In the genomic region with DNA sequence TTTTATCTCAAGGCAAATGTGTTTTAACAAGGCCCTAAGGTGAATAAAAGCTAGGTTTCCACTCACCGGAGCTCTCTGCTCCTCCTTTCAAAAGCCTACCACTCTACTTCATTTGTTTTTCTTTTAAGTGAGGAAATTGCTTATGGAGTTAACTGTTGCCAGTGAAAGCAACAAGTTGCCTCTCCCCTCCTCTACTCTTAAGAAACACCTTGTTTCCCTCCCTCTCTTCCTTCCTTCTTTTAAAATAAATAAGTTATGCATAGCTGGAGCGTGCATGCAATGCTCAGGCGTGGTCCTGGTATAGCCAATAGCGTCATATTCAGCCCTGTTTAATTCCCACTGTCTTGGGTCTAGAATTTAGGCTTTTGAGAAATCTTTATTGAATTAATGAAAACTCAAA, we compare ENCODE assay signal across 12 cellular contexts.
DNase-seq lines count a peak whose midpoint lies in the region; ATAC-seq and TF ChIP-seq lines count a peak whose summit lies in the region.
"Had no signal": no experiment of that assay in that cellular context is flagged by ENCODE, and none has a peak within 500 bp of the region (broad histone marks: within the 10 kb centered on the region; RNA-seq: fewer than 3 reads in every experiment).

No MANE protein-coding gene starts in this region.

- CTCF ChIA-PET in activated CD8-positive, alpha-beta T cell treated with anti-CD3 and anti-CD28 coated beads for 36 hours (lab: Charles Lee) = interaction anchor here (1.9 to 2.4 kb wide), 2 partner anchors 27 to 112 kb away, joined by 5 to 18 read pairs; no protein-coding TSS in a partner anchor
- CTCF ChIA-PET in activated CD8-positive, alpha-beta T cell treated with anti-CD3 and anti-CD28 coated beads, Interleukin-2, amount 10 ng/mL, durations not matched to agents 7 days and 5 days (lab: Charles Lee) = interaction anchor here (0.7 to 1.3 kb wide), 2 partner anchors 29 to 119 kb away, joined by 3 to 6 read pairs; no protein-coding TSS in a partner anchor
- CTCF ChIA-PET in WTC11 (lab: Charles Lee) = interaction anchor here (1.0 to 2.8 kb wide), 6 partner anchors 15 to 88 kb away, joined by 3 to 10 read pairs (median 4); no protein-coding TSS in a partner anchor

- peaks cover 37% of the 10 kb centered on the region for H3K27me3 Mint-ChIP-seq in activated CD8-positive, alpha-beta T cell treated with anti-CD3 and anti-CD28 coated beads for 36 hours
- H3K27me3 Mint-ChIP-seq in activated CD8-positive, alpha-beta T cell treated with anti-CD3 and anti-CD28 coated beads, Interleukin-2, amount 10 ng/mL, durations not matched to agents 7 days and 5 days (ENCODE audit: low read depth) = peaks cover 54% of the 10 kb centered on the region
- peaks cover 50% of the 10 kb centered on the region for H3K27me3 Mint-ChIP-seq in WTC11 (ENCODE audit: low read depth)

- TF ChIP-seq POLR2A in spleen (IDR thresholded peaks at IDR 0.05) = no peak

- peak overlapping the region in 1 of 2 donors; percentile 87 for H3K27ac ChIP-seq in left lung
- peak overlapping the region in 7 of 8 donors; percentile 86 to 93 (median 88) for H3K27ac ChIP-seq in spleen
- H3K27ac ChIP-seq in psoas muscle = no peak overlapping the region
- H3K27ac ChIP-seq: GM23248 had no signal

- peak overlapping the region; percentile 71 for H3K4me3 Mint-ChIP-seq in activated CD8-positive, alpha-beta T cell treated with anti-CD3 and anti-CD28 coated beads for 36 hours
- H3K4me3 Mint-ChIP-seq in activated CD8-positive, alpha-beta T cell treated with anti-CD3 and anti-CD28 coated beads, Interleukin-2, amount 10 ng/mL, durations not matched to agents 7 days and 5 days = no peak overlapping the region
- peak overlapping the region; percentile 78 for H3K4me3 Mint-ChIP-seq in WTC11

- ATAC-seq in activated CD8-positive, alpha-beta T cell treated with anti-CD3 and anti-CD28 coated beads for 36 hours = no peak
- ATAC-seq in activated CD8-positive, alpha-beta T cell treated with anti-CD3 and anti-CD28 coated beads, Interleukin-2, amount 10 ng/mL, durations not matched to agents 7 days and 5 days = no peak
- ATAC-seq in WTC11 = no peak; the same call in 1 of the 2 replicates
- ATAC-seq in left lung = peak; percentile 17
- ATAC-seq in psoas muscle = no peak
- ATAC-seq in HG02642 (IDR thresholded peaks at IDR 0.05; ENCODE audit: poor library complexity, unreplicated experiment) = no peak

- DNase-seq in activated CD8-positive, alpha-beta T cell treated with anti-CD3 and anti-CD28 coated beads for 36 hours = no peak
- no peak for DNase-seq in activated CD8-positive, alpha-beta T cell treated with anti-CD3 and anti-CD28 coated beads, Interleukin-2, amount 10 ng/mL, durations not matched to agents 7 days and 5 days
- DNase-seq in WTC11 (ENCODE audit: low spot score) (no peak), left lung (no peak), spleen (no peak), psoas muscle (no peak), middle frontal gyrus (ENCODE audit: extremely low spot score, low spot score) (no peak)
- DNase-seq: activated CD4-positive, alpha-beta T cell treated with anti-CD3 and anti-CD28 coated beads, Interleukin-2, amount 50 U/mL, for 4 hours; NCI-H524 treated with DMSO at 0.1 percent for 48 hours; SHP77 had no signal

- no peaks in the 10 kb centered on the region for H3K9me3 ChIP-seq in left lung
- H3K9me3 ChIP-seq in spleen = peaks cover 0 to 5% (median 0%) of the 10 kb centered on the region in 8 donors
- H3K9me3 ChIP-seq in psoas muscle = no peaks in the 10 kb centered on the region

- no peaks in the 10 kb centered on the region for H3K36me3 ChIP-seq in left lung
- no peaks in the 10 kb centered on the region for H3K36me3 ChIP-seq in spleen
- H3K36me3 ChIP-seq in psoas muscle (ENCODE audit: insufficient read depth in 1 of 2, low read depth in 1 of 2) = no peaks in the 10 kb centered on the region

- H3K4me1 Mint-ChIP-seq in activated CD8-positive, alpha-beta T cell treated with anti-CD3 and anti-CD28 coated beads for 36 hours (ENCODE audit: low read depth) = peaks cover 12% of the 10 kb centered on the region
- peaks cover 20% of the 10 kb centered on the region for H3K4me1 Mint-ChIP-seq in activated CD8-positive, alpha-beta T cell treated with anti-CD3 and anti-CD28 coated beads, Interleukin-2, amount 10 ng/mL, durations not matched to agents 7 days and 5 days (ENCODE audit: low read depth)
- H3K4me1 Mint-ChIP-seq in WTC11 = peaks cover 22% of the 10 kb centered on the region

- no peak overlapping the region for H3K27ac Mint-ChIP-seq in activated CD8-positive, alpha-beta T cell treated with anti-CD3 and anti-CD28 coated beads for 36 hours
- H3K27ac Mint-ChIP-seq in activated CD8-positive, alpha-beta T cell treated with anti-CD3 and anti-CD28 coated beads, Interleukin-2, amount 10 ng/mL, durations not matched to agents 7 days and 5 days = no peak overlapping the region
- H3K27ac Mint-ChIP-seq in WTC11 = peak overlapping the region; percentile 4; the same call in 1 of the 2 replicates

- H3K4me3 ChIP-seq in left lung = peak overlapping the region in 1 of 2 donors; percentile 53
- H3K4me3 ChIP-seq in spleen = peak overlapping the region in 5 of 8 donors; percentile 46 to 75 (median 49)
- no peak overlapping the region for H3K4me3 ChIP-seq in psoas muscle

- H3K4me1 ChIP-seq in left lung = peaks cover 0 to 19% of the 10 kb centered on the region in 2 donors
- H3K4me1 ChIP-seq in spleen = peaks cover 0 to 27% (median 15%) of the 10 kb centered on the region in 6 donors
- H3K4me1 ChIP-seq in psoas muscle = peaks cover 10% of the 10 kb centered on the region

- H3K36me3 Mint-ChIP-seq in activated CD8-positive, alpha-beta T cell treated with anti-CD3 and anti-CD28 coated beads for 36 hours (ENCODE audit: low read depth) = no peaks in the 10 kb centered on the region
- no peaks in the 10 kb centered on the region for H3K36me3 Mint-ChIP-seq in activated CD8-positive, alpha-beta T cell treated with anti-CD3 and anti-CD28 coated beads, Interleukin-2, amount 10 ng/mL, durations not matched to agents 7 days and 5 days (ENCODE audit: low read depth)
- H3K36me3 Mint-ChIP-seq in WTC11 = no peaks in the 10 kb centered on the region; the same call in 1 of the 2 replicates

- intact Hi-C loops in activated CD8-positive, alpha-beta T cell treated with anti-CD3 and anti-CD28 coated beads for 36 hours (cut with micrococcal nuclease) = no loop called here
- intact Hi-C loops in left lung (cut with DNase I) (no loop called here), spleen (cut with DNase I; ENCODE audit: low total_unique reads) (no loop called here), psoas muscle (cut with DNase I) (no loop called here)

- POLR2A ChIA-PET in activated CD8-positive, alpha-beta T cell treated with anti-CD3 and anti-CD28 coated beads for 36 hours (lab: Charles Lee) = interaction anchor here (1.1 kb wide), 1 partner anchor 101 kb away, joined by 4 read pairs; the partner anchor contains the start of gene IGF1R
- POLR2A ChIA-PET in activated CD8-positive, alpha-beta T cell treated with anti-CD3 and anti-CD28 coated beads, Interleukin-2, amount 10 ng/mL, durations not matched to agents 7 days and 5 days (lab: Charles Lee) = no interaction called here
- POLR2A ChIA-PET in WTC11 (lab: Charles Lee) = no interaction called here

- peaks cover 3% of the 10 kb centered on the region for H3K9me3 Mint-ChIP-seq in activated CD8-positive, alpha-beta T cell treated with anti-CD3 and anti-CD28 coated beads for 36 hours
- no peaks in the 10 kb centered on the region for H3K9me3 Mint-ChIP-seq in activated CD8-positive, alpha-beta T cell treated with anti-CD3 and anti-CD28 coated beads, Interleukin-2, amount 10 ng/mL, durations not matched to agents 7 days and 5 days (ENCODE audit: insufficient read depth)
- H3K9me3 Mint-ChIP-seq in WTC11 = peaks cover 7% of the 10 kb centered on the region

- peaks cover 0 to 25% of the 10 kb centered on the region in 2 donors for H3K27me3 ChIP-seq in left lung
- H3K27me3 ChIP-seq in spleen (replicated peaks in 1 of 7) = peaks cover 0 to 28% (median 0%) of the 10 kb centered on the region in 7 donors
- H3K27me3 ChIP-seq in psoas muscle (ENCODE audit: insufficient read depth in 3 of 3, low read length in 2 of 3) = peaks cover 0 to 31% (median 2%) of the 10 kb centered on the region in 3 donors

- 10 to 16% (median 12%) methylated on average over 4 of the region's 4 CpGs for WGBS in spleen, 5 donors
- 39 to 45% (median 44%) methylated on average over 4 of the region's 4 CpGs for WGBS in psoas muscle, 3 donors

- no peak for TF ChIP-seq CTCF in activated CD8-positive, alpha-beta T cell treated with anti-CD3 and anti-CD28 coated beads for 36 hours (IDR thresholded peaks at IDR 0.05)
- TF ChIP-seq CTCF in WTC11 (IDR thresholded peaks at IDR 0.05) = no peak
- TF ChIP-seq CTCF in left lung (IDR thresholded peaks at IDR 0.05) = no peak
- no peak for TF ChIP-seq CTCF in spleen (IDR thresholded peaks at IDR 0.05 in 8 of 11, conservative IDR thresholded peaks at IDR 0.05 in 3 of 11)
- TF ChIP-seq CTCF in psoas muscle (IDR thresholded peaks at IDR 0.05) = no peak

TF ChIP-seq in WTC11, 78 proteins besides CTCF, POLR2A, EP300 and RAD21:
- TF ChIP-seq TEAD1 (CRISPR knock-in tag; IDR thresholded peaks at IDR 0.05) (no peak), RORB (CRISPR knock-in tag; IDR thresholded peaks at IDR 0.05) (no peak), USF1 (CRISPR knock-in tag; IDR thresholded peaks at IDR 0.05) (no peak), ZNF416 (CRISPR knock-in tag; IDR thresholded peaks at IDR 0.05) (no peak)
